9 cellular contexts compared by ENCODE assay signal in genomic region chr5:150461231-150461630, GRCh38. TPM values are rescaled to one million over a fixed set of nuclear protein-coding genes. Genes with fewer than 3 reads are reported as not detected.
A peak's percentile ranks its signal among the peaks of the same experiment; 100 is the strongest.
DNase-seq lines count a peak whose midpoint lies in the region; ATAC-seq and TF ChIP-seq lines count a peak whose summit lies in the region.
"Had no signal": no experiment of that assay in that cellular context is flagged by ENCODE, and none has a peak within 500 bp of the region (broad histone marks: within the 10 kb centered on the region; RNA-seq: fewer than 3 reads in every experiment).

No MANE protein-coding gene starts in this region.

- H3K9me3 ChIP-seq in thyroid gland: no peaks in the 10 kb centered on the region

- TF ChIP-seq CTCF in NB4 (IDR thresholded peaks at IDR 0.05; ENCODE audit: low read depth, low read length) (no peak), thyroid gland (IDR thresholded peaks at IDR 0.05) (no peak)

- no peaks in the 10 kb centered on the region for H3K9me3 Mint-ChIP-seq in stimulated activated naive CD8-positive, alpha-beta T cell treated with anti-CD3 and anti-CD28 coated beads, Interleukin-15, amount 100 ng/mL, for 72 hours

- peaks cover 45% of the 10 kb centered on the region for H3K4me1 Mint-ChIP-seq in stimulated activated naive CD8-positive, alpha-beta T cell treated with anti-CD3 and anti-CD28 coated beads, Interleukin-15, amount 100 ng/mL, for 72 hours

- no peaks in the 10 kb centered on the region for H3K27me3 Mint-ChIP-seq in stimulated activated naive CD8-positive, alpha-beta T cell treated with anti-CD3 and anti-CD28 coated beads, Interleukin-15, amount 100 ng/mL, for 72 hours

- 29 to 40% methylated on average over 1 to 2 of the region's 2 CpGs for WGBS in thyroid gland, 2 donors

- H3K4me3 ChIP-seq in NB4 (ENCODE audit: low read depth, low read length) (no peak overlapping the region), thyroid gland (replicated peaks in 1 of 3) (no peak overlapping the region), H7 (ENCODE audit: insufficient read depth, low read depth, low read length) (no peak overlapping the region)
- H3K4me3 ChIP-seq: SK-N-MC had no signal

- H3K27me3 ChIP-seq in thyroid gland (no peaks in the 10 kb centered on the region), H7 (ENCODE audit: control insufficient read depth, insufficient read depth, low read length) (no peaks in the 10 kb centered on the region)

- no peak overlapping the region for H3K27ac ChIP-seq in thyroid gland
- H3K27ac ChIP-seq: SK-N-MC had no signal

- TF ChIP-seq POLR2A in NB4 (IDR thresholded peaks at IDR 0.05; ENCODE audit: extremely low read depth, insufficient read length): no peak
- TF ChIP-seq POLR2A in thyroid gland (IDR thresholded peaks at IDR 0.05): no peak

- peak; percentile 89 for ATAC-seq in GM18868 (IDR thresholded peaks at IDR 0.05; ENCODE audit: unreplicated experiment)
- ATAC-seq in HG02588 (IDR thresholded peaks at IDR 0.05; ENCODE audit: unreplicated experiment): peak; percentile 73
- ATAC-seq in stimulated activated naive CD8-positive, alpha-beta T cell treated with anti-CD3 and anti-CD28 coated beads, Interleukin-15, amount 100 ng/mL, for 72 hours: no peak

- intact Hi-C loops in thyroid gland (cut with DNase I): no loop called here

- DNase-seq in NB4 (ENCODE audit: low read depth) (peak; percentile 61), left kidney (ENCODE audit: low read depth, low spot score) (peak; percentile 88), thyroid gland (no peak), islet precursor cell (no peak), H7 (no peak)
- DNase-seq in stimulated activated naive CD8-positive, alpha-beta T cell treated with anti-CD3 and anti-CD28 coated beads, Interleukin-15, amount 100 ng/mL, for 72 hours: no peak

- no peak overlapping the region for H3K4me3 Mint-ChIP-seq in stimulated activated naive CD8-positive, alpha-beta T cell treated with anti-CD3 and anti-CD28 coated beads, Interleukin-15, amount 100 ng/mL, for 72 hours

- H3K27ac Mint-ChIP-seq in stimulated activated naive CD8-positive, alpha-beta T cell treated with anti-CD3 and anti-CD28 coated beads, Interleukin-15, amount 100 ng/mL, for 72 hours: no peak overlapping the region

- H3K36me3 ChIP-seq in thyroid gland (no peaks in the 10 kb centered on the region), H7 (replicated peaks; ENCODE audit: control insufficient read depth, insufficient read depth, low read length) (no peaks in the 10 kb centered on the region)

- peaks cover 8 to 29% of the 10 kb centered on the region in 2 donors for H3K4me1 ChIP-seq in thyroid gland

RNA-seq across cellular contexts. Expression of gene RPS14, which starts 11.7 kb away (rescaled TPM):
- 1,000 to 10,000 TPM; 2,017 to 5,540 (median 2,786) TPM for total RNA-seq in thyroid gland
- total RNA-seq in H7 (2014; rRNA removed; shearing (Covaris generic)): 2,734 and 3,255 TPM in 2 replicates

RNA-seq across cellular contexts. Expression of gene NDST1, which starts 46.7 kb away (rescaled TPM):
- total RNA-seq in thyroid gland: 100 to 1,000 TPM in 2 of 4 donors, 10 to 100 TPM in 2; 84.9 to 171 (median 113) TPM
- 24.8 and 28.7 TPM in 2 replicates for total RNA-seq in H7 (2014; rRNA removed; shearing (Covaris generic))

RNA-seq across cellular contexts. Expression of gene CD74, which starts 48.5 kb away (rescaled TPM):
- 100 to 1,000 TPM; 287 to 675 (median 493) TPM for total RNA-seq in thyroid gland
- total RNA-seq in H7 (2014; rRNA removed; shearing (Covaris generic)): 18.0 and 32.2 TPM in 2 replicates

Comparison
In these comparisons a context has a peak if more than half of its experiments do, and no peak if none do; other contexts are left out.
1. DNase-seq: peak in NB4 (single experiment) and left kidney (single experiment); none in stimulated activated naive CD8-positive, alpha-beta T cell treated with anti-CD3 and anti-CD28 coated beads, Interleukin-15, amount 100 ng/mL, for 72 hours (0 of 2), thyroid gland (0 of 2), islet precursor cell (single experiment) and H7 (single experiment).